ENCODE assay signal across 24 cellular contexts in the genomic region with DNA sequence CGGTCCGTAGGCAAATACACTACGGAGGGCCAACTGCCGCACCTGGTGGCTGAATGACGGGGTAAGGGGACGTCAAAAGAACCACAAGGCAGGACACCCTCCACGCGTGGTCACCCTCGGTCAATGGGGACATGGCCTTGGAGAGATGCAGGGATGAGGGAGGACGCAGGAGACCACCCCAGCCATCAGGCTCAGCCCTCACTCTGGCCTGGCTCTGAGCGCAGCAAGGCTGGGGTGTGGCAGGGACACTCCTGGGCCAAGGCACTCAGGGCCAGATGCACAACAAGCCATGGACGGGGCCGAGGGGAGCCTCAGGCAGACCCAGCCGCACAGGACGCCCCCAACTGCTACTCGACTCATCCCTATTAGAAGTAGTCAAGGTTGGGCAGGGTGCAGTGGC.
"Had no signal": no experiment of that assay in that cellular context is flagged by ENCODE, and none has a peak within 500 bp of the region (broad histone marks: within the 10 kb centered on the region; RNA-seq: fewer than 3 reads in every experiment).

No MANE protein-coding gene starts in this region.

- H3K27me3 ChIP-seq: dorsolateral prefrontal cortex, esophagus muscularis mucosa, foreskin keratinocyte, gastroesophageal sphincter, heart left ventricle, hepatocyte had no signal

- H2AFZ ChIP-seq: hepatocyte had no signal

- ATAC-seq: foreskin keratinocyte, gastroesophageal sphincter, heart left ventricle, left colon, left lobe of liver, lower lobe of right lung, mucosa of descending colon had no signal

- H3K4me1 ChIP-seq: esophagus muscularis mucosa, foreskin keratinocyte, gastroesophageal sphincter, heart left ventricle, left ventricle myocardium inferior, lower lobe of right lung had no signal

- H3K4me2 ChIP-seq: hepatocyte had no signal

- DNase-seq: dorsolateral prefrontal cortex; effector CD4-positive, alpha-beta T cell; effector memory CD4-positive, alpha-beta T cell; foreskin keratinocyte; heart left ventricle; hypothalamus; immature natural killer cell; islet precursor cell; kidney; kidney glomerular epithelial cell; left colon; left ventricle myocardium inferior; lower lobe of right lung; mesenchymal stem cell; mucosa of descending colon; naive B cell had no signal

- H3K9me3 ChIP-seq: esophagus muscularis mucosa, gastroesophageal sphincter, heart left ventricle, left ventricle myocardium inferior, lower lobe of right lung, mucosa of descending colon had no signal

- H3K79me2 ChIP-seq: hepatocyte had no signal

- FAIRE-seq: colon, endothelial cell of umbilical vein, frontal cortex, kidney had no signal

- H3K27ac ChIP-seq: coronary artery, dorsolateral prefrontal cortex, esophagus muscularis mucosa, foreskin keratinocyte, gastroesophageal sphincter, heart left ventricle, hepatocyte, left ventricle myocardium inferior, lower lobe of right lung had no signal

- H3K4me3 ChIP-seq: coronary artery, dorsolateral prefrontal cortex, esophagus muscularis mucosa, gastroesophageal sphincter, heart left ventricle, hepatocyte, left ventricle myocardium inferior, lower lobe of right lung, mucosa of descending colon had no signal
